21 cellular contexts compared by ENCODE assay signal in genomic region chr5:133317558-133317957, GRCh38.
DNase-seq lines count a peak whose midpoint lies in the region; ATAC-seq, FAIRE-seq and TF ChIP-seq lines count a peak whose summit lies in the region.
"Had no signal": no experiment of that assay in that cellular context is flagged by ENCODE, and none has a peak within 500 bp of the region (broad histone marks: within the 10 kb centered on the region; RNA-seq: fewer than 3 reads in every experiment).

No MANE protein-coding gene starts in this region.

- H3K36me3 ChIP-seq in HepG2 (replicated peaks in 1 of 2; ENCODE audit: control insufficient read depth in 1 of 2, insufficient read depth in 2 of 2, low read length in 2 of 2) (no peaks in the 10 kb centered on the region), right lobe of liver (no peaks in the 10 kb centered on the region), adrenal gland (replicated peaks in 1 of 2) (no peaks in the 10 kb centered on the region), testis (ENCODE audit: low read depth, missing control alignments) (no peaks in the 10 kb centered on the region)
- H3K36me3 ChIP-seq: BLaER1 had no signal

- no peak for TF ChIP-seq EP300 in HepG2 (IDR thresholded peaks at IDR 0.05; ENCODE audit: low read depth in 2 of 2, low read length in 2 of 2)
- no peak for TF ChIP-seq EP300 in HepG2 (CRISPR knock-in tag; IDR thresholded peaks at IDR 0.05; ENCODE audit: borderline replicate concordance)

- FAIRE-seq in HepG2 (lab: Jason Lieb, UNC), result no peak

- peak; percentile 33; the same call in 1 of the 3 replicates for ATAC-seq in HepG2
- ATAC-seq in right lobe of liver, result no peak
- no peak for ATAC-seq in GM18858 (IDR thresholded peaks at IDR 0.05; ENCODE audit: unreplicated experiment)
- no peak for ATAC-seq in left colon

- H3K4me3 ChIP-seq in HepG2 (replicated peaks in 1 of 3; ENCODE audit: insufficient read depth in 1 of 3, low read depth in 2 of 3, low read length in 3 of 3) (no peak overlapping the region), right lobe of liver (no peak overlapping the region), adrenal gland (no peak overlapping the region), testis (no peak overlapping the region)
- H3K4me3 ChIP-seq: BLaER1 had no signal

- H3K27ac ChIP-seq in HepG2 (ENCODE audit: extremely low read length, insufficient read depth, low read length) (no peak overlapping the region), right lobe of liver (no peak overlapping the region), adrenal gland (no peak overlapping the region), testis (no peak overlapping the region)
- H3K27ac ChIP-seq: BLaER1, KMS-11 had no signal

- TF ChIP-seq RAD21 in HepG2 (CRISPR knock-in tag; IDR thresholded peaks at IDR 0.05), result no peak

- TF ChIP-seq CTCF in HepG2 (CRISPR knock-in tag; IDR thresholded peaks at IDR 0.05) (no peak), right lobe of liver (IDR thresholded peaks at IDR 0.05) (no peak), adrenal gland (IDR thresholded peaks at IDR 0.05) (peak in 1 of 6 experiments; percentile 19), testis (IDR thresholded peaks at IDR 0.05) (no peak)

- peaks cover 0 to 5% of the 10 kb centered on the region in 2 experiments; a peak in 1 of 5 replicates for H3K27me3 ChIP-seq in HepG2 (ENCODE audit: control insufficient read depth in 1 of 2, insufficient read depth in 2 of 2, low read length in 2 of 2)
- H3K27me3 ChIP-seq in right lobe of liver, result no peaks in the 10 kb centered on the region
- H3K27me3 ChIP-seq in adrenal gland, result no peaks in the 10 kb centered on the region
- no peaks in the 10 kb centered on the region for H3K27me3 ChIP-seq in testis
- H3K27me3 ChIP-seq: BLaER1 had no signal

- no peaks in the 10 kb centered on the region for H3K9me3 ChIP-seq in HepG2 (ENCODE audit: low read length)
- H3K9me3 ChIP-seq in right lobe of liver, result no peaks in the 10 kb centered on the region
- no peaks in the 10 kb centered on the region for H3K9me3 ChIP-seq in adrenal gland (replicated peaks in 1 of 3)
- no peaks in the 10 kb centered on the region for H3K9me3 ChIP-seq in testis
- H3K9me3 ChIP-seq: BLaER1 had no signal

- CTCF ChIA-PET in HepG2 (lab: Yijun Ruan, JAX; ENCODE audit: low intra/inter-chr PET ratio, low total read pairs), result no interaction called here

- WGBS in HepG2 (ENCODE audit: low lambda C conversion rate), result no CpG with 5 or more reads among the region's 1 CpG
- WGBS in right lobe of liver (ENCODE audit: insufficient coverage, low coverage, low lambda C conversion rate, missing lambda C conversion rate), result no CpG with 5 or more reads among the region's 1 CpG
- WGBS in adrenal gland, 4 donors, result 55 to 71% (median 65%) methylated on average over 1 of the region's 1 CpG
- WGBS in testis, 2 donors, result 20 to 46% methylated on average over 1 of the region's 1 CpG

- no peaks in the 10 kb centered on the region for H4K20me1 ChIP-seq in HepG2 (ENCODE audit: insufficient read depth, low read length)
- H4K20me1 ChIP-seq: BLaER1 had no signal

- DNase-seq in HepG2 (ENCODE audit: low spot score) (no peak), right lobe of liver (no peak), NAMALWA (ENCODE audit: low spot score) (peak; percentile 38), adrenal gland (peak in 6 of 7 donors; percentile 29 to 52 (median 40)), testis (peak; percentile 53), left colon (no peak), anterior cingulate cortex (lab: John Stamatoyannopoulos, UW) (no peak)
- DNase-seq: CD4-positive, alpha-beta memory T cell; GOT3; NCI-H1048; NCI-H1436 treated with DMSO at 0.1 percent for 48 hours; NCI-H2029 treated with DMSO at 0.1 percent for 48 hours; NCI-H2171 treated with DMSO at 0.1 percent for 48 hours; NCI-H446 treated with DMSO at 0.1 percent for 48 hours; NCI-H69; NK-92 treated with Interleukin-12 subunit alpha and Interleukin-12 subunit beta, amount 100 ng/mL, for 24 hours; SHP77 treated with DMSO at 0.1 percent for 48 hours; T-helper 1 cell had no signal

- POLR2A ChIA-PET in HepG2 (lab: Yijun Ruan, JAX), result no interaction called here

- BruUV-seq in HepG2 (replicated peaks; lab: Mats Ljungman, UMichigan), result no TSS peak

- no peaks in the 10 kb centered on the region for H3K79me2 ChIP-seq in HepG2 (ENCODE audit: insufficient read depth, low read length)

- H2AFZ ChIP-seq in HepG2 (ENCODE audit: low read length), result no peak overlapping the region

- TF ChIP-seq POLR2A in HepG2 (IDR thresholded peaks at IDR 0.05; ENCODE audit: insufficient read depth in 1 of 2, low read depth in 2 of 2, low read length in 2 of 2) (no peak), right lobe of liver (IDR thresholded peaks at IDR 0.05) (no peak), adrenal gland (IDR thresholded peaks at IDR 0.05) (no peak), testis (IDR thresholded peaks at IDR 0.05) (no peak)

- no peak overlapping the region for H3K4me2 ChIP-seq in HepG2 (ENCODE audit: low read depth, low read length)
- H3K4me2 ChIP-seq: BLaER1, KMS-11 had no signal

- intact Hi-C loops in HepG2 (cut with micrococcal nuclease; ENCODE audit: unreplicated experiment) (no loop called here), right lobe of liver (cut with DNase I) (no loop called here), adrenal gland (cut with DNase I) (no loop called here), testis (cut with DNase I; ENCODE audit: low total_unique reads) (no loop called here), left colon (cut with DNase I, micrococcal nuclease) (no loop called here)

- H3K4me1 ChIP-seq in HepG2 (ENCODE audit: insufficient read depth, low read length) (no peaks in the 10 kb centered on the region), right lobe of liver (no peaks in the 10 kb centered on the region), adrenal gland (replicated peaks in 1 of 2) (no peaks in the 10 kb centered on the region), testis (no peaks in the 10 kb centered on the region)

- in situ Hi-C loops in HepG2 (cut with HindIII; ENCODE audit: extremely low pct_ligation_motif_present, low pct_unique_long_range_greater_than_20kb), result no loop called here

- no peak overlapping the region for H3K9ac ChIP-seq in HepG2 (ENCODE audit: insufficient read depth, low read depth, low read length)
- H3K9ac ChIP-seq: BLaER1, KMS-11 had no signal

TF ChIP-seq in HepG2, 621 proteins besides CTCF, POLR2A, EP300 and RAD21:
- TF ChIP-seq GLI4 (CRISPR knock-in tag; IDR thresholded peaks at IDR 0.05; ENCODE audit: borderline replicate concordance) (no peak), ZNF878 (CRISPR knock-in tag; IDR thresholded peaks at IDR 0.05) (no peak), TSC22D2 (CRISPR knock-in tag; IDR thresholded peaks at IDR 0.05; ENCODE audit: borderline replicate concordance) (no peak), SIX1 (CRISPR knock-in tag; IDR thresholded peaks at IDR 0.05; ENCODE audit: borderline replicate concordance) (no peak), SALL2 (CRISPR knock-in tag; IDR thresholded peaks at IDR 0.05) (no peak), ZNF292 (CRISPR knock-in tag; IDR thresholded peaks at IDR 0.05; ENCODE audit: borderline replicate concordance, low read depth) (no peak), PRMT3 (CRISPR knock-in tag; IDR thresholded peaks at IDR 0.05; ENCODE audit: borderline replicate concordance, low read depth) (no peak), MLX (CRISPR knock-in tag; IDR thresholded peaks at IDR 0.05) (no peak), NFIB (CRISPR knock-in tag; IDR thresholded peaks at IDR 0.05; ENCODE audit: borderline replicate concordance) (no peak), ZNF451 (CRISPR knock-in tag; IDR thresholded peaks at IDR 0.05) (no peak), ZNF496 (CRISPR knock-in tag; IDR thresholded peaks at IDR 0.05; ENCODE audit: insufficient replicate concordance) (no peak), ONECUT2 (CRISPR knock-in tag; IDR thresholded peaks at IDR 0.05) (no peak), ZNF746 (CRISPR knock-in tag; IDR thresholded peaks at IDR 0.05) (no peak), ZNF207 (IDR thresholded peaks at IDR 0.05; ENCODE audit: borderline replicate concordance) (no peak)
- TF ChIP-seq, protein P1, sequence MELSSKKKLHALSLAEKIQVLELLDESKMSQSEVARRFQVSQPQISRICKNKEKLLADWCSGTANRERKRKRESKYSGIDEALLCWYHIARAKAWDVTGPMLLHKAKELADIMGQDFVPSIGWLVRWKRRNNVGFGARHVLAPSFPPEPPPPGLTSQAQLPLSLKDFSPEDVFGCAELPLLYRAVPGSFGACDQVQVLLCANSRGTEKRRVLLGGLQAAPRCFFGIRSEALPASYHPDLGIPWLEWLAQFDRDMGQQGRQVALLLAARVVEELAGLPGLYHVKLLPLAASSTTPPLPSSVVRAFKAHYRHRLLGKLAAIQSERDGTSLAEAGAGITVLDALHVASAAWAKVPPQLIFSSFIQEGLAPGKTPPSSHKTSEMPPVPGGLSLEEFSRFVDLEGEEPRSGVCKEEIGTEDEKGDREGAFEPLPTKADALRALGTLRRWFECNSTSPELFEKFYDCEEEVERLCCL (CRISPR knock-in tag; IDR thresholded peaks at IDR 0.05; ENCODE audit: borderline replicate concordance), result no peak

Comparison
In these comparisons a context has a peak if more than half of its experiments do, and no peak if none do; other contexts are left out.
1. DNase-seq: peak in NAMALWA (single experiment), adrenal gland (6 of 7) and testis (single experiment); none in HepG2 (single experiment), right lobe of liver (0 of 3), left colon (0 of 2) and anterior cingulate cortex (0 of 58).